In genomic region chr5:159772698-159773061, GRCh38 we compare ENCODE assay signal across 7 cellular contexts.
DNase-seq lines count a peak whose midpoint lies in the region; ATAC-seq and TF ChIP-seq lines count a peak whose summit lies in the region.

No MANE protein-coding gene starts in this region.

- H3K9me3 ChIP-seq in HCT116 (ENCODE audit: control insufficient read depth in 1 of 2, insufficient read depth in 1 of 2, low read depth in 1 of 2, low read length in 2 of 2) (no peaks in the 10 kb centered on the region), T-helper 17 cell (ENCODE audit: control insufficient read depth, low read length, poor library complexity, severe bottlenecking) (no peaks in the 10 kb centered on the region), skeletal muscle tissue (ENCODE audit: control insufficient read depth in 3 of 3, low read length in 3 of 3) (no peaks in the 10 kb centered on the region)

- ATAC-seq in HCT116 (peak; percentile 30), T-helper 17 cell (no peak), HG03175 (IDR thresholded peaks at IDR 0.05; ENCODE audit: unreplicated experiment) (no peak), GM18519 (IDR thresholded peaks at IDR 0.05; ENCODE audit: low FRiP score, unreplicated experiment) (no peak)

- RAD21 ChIA-PET in HCT116 (lab: Charles Lee; ENCODE audit: low non-redundant PET in 1 of 2, low total read pairs in 2 of 2, uncharacterized antibody in 2 of 2, unreplicated experiment in 2 of 2), result no interaction called here

- H3K36me3 ChIP-seq in HCT116 (ENCODE audit: control insufficient read depth in 1 of 2, insufficient read depth in 2 of 2, low read length in 2 of 2), result no peaks in the 10 kb centered on the region
- no peaks in the 10 kb centered on the region for H3K36me3 ChIP-seq in skeletal muscle tissue (ENCODE audit: control insufficient read depth in 3 of 3, insufficient read depth in 3 of 3, low read length in 3 of 3)

- H4K20me1 ChIP-seq in HCT116 (ENCODE audit: insufficient read depth), result no peaks in the 10 kb centered on the region

- DNase-seq in HCT116 (ENCODE audit: low read depth, low spot score) (no peak), T-helper 17 cell (no peak), fibroblast of villous mesenchyme (ENCODE audit: low read depth) (no peak), T1000 (lab: John Stamatoyannopoulos, UW) (no peak)

- no peak for TF ChIP-seq CTCF in HCT116 (IDR thresholded peaks at IDR 0.05 in 2 of 3, conservative IDR thresholded peaks at IDR 0.05 in 1 of 3; ENCODE audit: borderline replicate concordance in 1 of 3, insufficient read depth in 1 of 3, low read depth in 2 of 3, low read length in 2 of 3)
- no peak for TF ChIP-seq CTCF in fibroblast of villous mesenchyme (IDR thresholded peaks at IDR 0.05; ENCODE audit: insufficient read depth, low read depth, low read length)

- H3K9ac ChIP-seq in HCT116 (ENCODE audit: low read length) (peak overlapping the region; percentile 55), skeletal muscle tissue (ENCODE audit: low read depth in 1 of 3, low read length in 3 of 3) (peak overlapping the region; percentile 66 to 85 (median 80))

- CTCF ChIA-PET in HCT116 (lab: Charles Lee), result no interaction called here

- 0 out of 2 replicates have a peak, but pooled peaks cover 3% of the 10 kb centered on the region for H3K9me2 ChIP-seq in HCT116 (ENCODE audit: insufficient read depth)

- intact Hi-C loops in HCT116 (cut with micrococcal nuclease), result loop anchor here (10.0 kb wide), 2 partner anchors 212 to 328 kb away; no protein-coding TSS in a partner anchor

- H3K4me1 ChIP-seq in HCT116 (ENCODE audit: control insufficient read depth in 1 of 2, insufficient read depth in 2 of 2, low read length in 2 of 2) (peaks cover 9 to 28% of the 10 kb centered on the region in 2 experiments; a peak in 3 of 4 replicates), skeletal muscle tissue (ENCODE audit: control insufficient read depth in 3 of 3, insufficient read depth in 3 of 3, low read length in 3 of 3) (peaks cover 3 to 13% (median 7%) of the 10 kb centered on the region in 3 donors)

- H3K4me3 Mint-ChIP-seq in T-helper 17 cell, result peak overlapping the region; percentile 72

- H3K79me2 ChIP-seq in HCT116 (ENCODE audit: insufficient read depth, low read length), result no peaks in the 10 kb centered on the region

- no peak for TF ChIP-seq RAD21 in HCT116 (IDR thresholded peaks at IDR 0.05; ENCODE audit: low read depth)

- H3K27me3 ChIP-seq in HCT116 (ENCODE audit: insufficient read depth, low read length), result no peaks in the 10 kb centered on the region
- H3K27me3 ChIP-seq in skeletal muscle tissue (ENCODE audit: control insufficient read depth in 3 of 3, insufficient read depth in 3 of 3, low read length in 3 of 3), result peaks cover 4 to 5% (median 4%) of the 10 kb centered on the region in 3 donors

- no peak for TF ChIP-seq POLR2A in HCT116 (IDR thresholded peaks at IDR 0.05; ENCODE audit: borderline replicate concordance, extremely low read depth, insufficient read depth, insufficient read length)

- H3K27ac Mint-ChIP-seq in T-helper 17 cell, result no peak overlapping the region

- BruUV-seq in HCT116 (replicated peaks; lab: Mats Ljungman, UMichigan), result no TSS peak

- H3K36me3 Mint-ChIP-seq in T-helper 17 cell (ENCODE audit: low read depth), result peaks cover 5% of the 10 kb centered on the region

- peak overlapping the region; percentile 90 for H3K4me2 ChIP-seq in HCT116 (ENCODE audit: low read length)

- H3K27ac ChIP-seq in HCT116 (ENCODE audit: low read depth, low read length), result peak overlapping the region; percentile 56; the same call in 1 of the 2 replicates
- H3K27ac ChIP-seq in skeletal muscle tissue (ENCODE audit: low read depth, low read length), result peak overlapping the region; percentile 90

- H2AFZ ChIP-seq in HCT116 (ENCODE audit: low read depth, low read length, poor library complexity, severe bottlenecking), result peak overlapping the region; percentile 84

- POLR2A ChIA-PET in HCT116 (lab: Charles Lee), result no interaction called here

- H3K4me3 ChIP-seq in HCT116 (replicated peaks in 1 of 2; ENCODE audit: low read depth in 1 of 2, low read length in 2 of 2), result peak overlapping the region; percentile 29 to 56
- H3K4me3 ChIP-seq in fibroblast of villous mesenchyme (ENCODE audit: low read depth, low read length), result peak overlapping the region; percentile 49
- peak overlapping the region; percentile 57 to 60 (median 58) for H3K4me3 ChIP-seq in skeletal muscle tissue (ENCODE audit: low read length in 3 of 3)

- peaks cover 61% of the 10 kb centered on the region for H3K27me3 Mint-ChIP-seq in T-helper 17 cell

- H3K4me1 Mint-ChIP-seq in T-helper 17 cell, result peaks cover 3% of the 10 kb centered on the region

TF ChIP-seq in HCT116, 20 proteins besides CTCF, POLR2A, EP300 and RAD21:
- TF ChIP-seq EGR1 (IDR thresholded peaks at IDR 0.05; ENCODE audit: low read depth), result no peak
- no peak for TF ChIP-seq CBX3 (IDR thresholded peaks at IDR 0.05; ENCODE audit: low read depth)
- no peak for TF ChIP-seq POLR2AphosphoS5 (IDR thresholded peaks at IDR 0.05; ENCODE audit: low read depth, low read length)
- TF ChIP-seq TCF7L2 (IDR thresholded peaks at IDR 0.05; ENCODE audit: borderline replicate concordance, extremely low read depth, insufficient read depth, insufficient read length), result no peak
- TF ChIP-seq ZFX (IDR thresholded peaks at IDR 0.05), result no peak
- TF ChIP-seq YY1 (IDR thresholded peaks at IDR 0.05; ENCODE audit: extremely low read depth, insufficient replicate concordance, low read depth, low read length), result no peak
- TF ChIP-seq ATF3 (IDR thresholded peaks at IDR 0.05), result no peak
- TF ChIP-seq ELF1 (IDR thresholded peaks at IDR 0.05; ENCODE audit: borderline replicate concordance, low read depth), result no peak
- no peak for TF ChIP-seq EZH2phosphoT487 (IDR thresholded peaks at IDR 0.05; ENCODE audit: borderline replicate concordance)
- TF ChIP-seq MAX (IDR thresholded peaks at IDR 0.05), result no peak
- no peak for TF ChIP-seq REST (IDR thresholded peaks at IDR 0.05; ENCODE audit: low read depth)
- no peak for TF ChIP-seq JUND (IDR thresholded peaks at IDR 0.05)
- no peak for TF ChIP-seq SRF (IDR thresholded peaks at IDR 0.05; ENCODE audit: low read depth)
- no peak for TF ChIP-seq CEBPB (IDR thresholded peaks at IDR 0.05; ENCODE audit: low read depth)
TF ChIP-seq in HCT116: peak in this region for 0.
